Comparison of ENCODE assay signal across 28 cellular contexts in genomic region chr18:76882186-76882585, GRCh38.
"Had no signal": no experiment of that assay in that cellular context is flagged by ENCODE, and none has a peak within 500 bp of the region (broad histone marks: within the 10 kb centered on the region; RNA-seq: fewer than 3 reads in every experiment).

No MANE protein-coding gene starts in this region.

- H3K4me3 ChIP-seq: adrenal gland, Peyer's patch, SJSA1 had no signal

- H3K4me1 Mint-ChIP-seq: activated CD4-positive, alpha-beta T cell treated with anti-CD3 and anti-CD28 coated beads for 36 hours had no signal

- H3K27ac ChIP-seq: adrenal gland, Peyer's patch, SJSA1 had no signal

- H3K27me3 Mint-ChIP-seq: activated CD4-positive, alpha-beta memory T cell treated with anti-CD3 and anti-CD28 coated beads for 36 hours; activated CD4-positive, alpha-beta T cell treated with anti-CD3 and anti-CD28 coated beads for 36 hours; brain had no signal

- H3K27ac Mint-ChIP-seq: activated CD4-positive, alpha-beta memory T cell treated with anti-CD3 and anti-CD28 coated beads for 36 hours; activated CD4-positive, alpha-beta T cell treated with anti-CD3 and anti-CD28 coated beads for 36 hours; activated naive CD4-positive, alpha-beta T cell treated with anti-CD3 and anti-CD28 coated beads for 36 hours; activated T-helper 1 cell treated with anti-CD3 and anti-CD28 coated beads, Interleukin-12 subunit alpha, Interleukin-12 subunit beta, Interleukin-2, Interleukin-4 antibody, amounts not matched to agents 30 ng/mL and 10 ng/mL and 1 ng/mL, durations not matched to agents 14 hours and 24 hours and 36 hours; T-helper 1 cell treated with Interleukin-12 subunit alpha and Interleukin-12 subunit beta and Interleukin-4 antibody, amounts not matched to agents 30 μg/mL and 1 μg/mL, for 36 hours; T-helper 2 cell treated with Interferon-gamma antibody and Interleukin-4, amounts not matched to agents 5 μg/mL and 100 μg/mL, for 36 hours had no signal

- H3K9me3 Mint-ChIP-seq: activated CD4-positive, alpha-beta memory T cell treated with anti-CD3 and anti-CD28 coated beads for 36 hours; activated naive CD4-positive, alpha-beta T cell treated with anti-CD3 and anti-CD28 coated beads for 36 hours; activated naive CD4-positive, alpha-beta T cell treated with anti-CD3 and anti-CD28 coated beads, Interleukin-2, amount 50 U/mL, for 72 hours; activated T-cell treated with anti-CD3 and anti-CD28 coated beads, Interleukin-2, amount 50 U/mL, for 4 hours; activated T-helper 1 cell treated with anti-CD3 and anti-CD28 coated beads, Interleukin-12 subunit alpha, Interleukin-12 subunit beta, Interleukin-2, Interleukin-4 antibody, amounts not matched to agents 30 ng/mL and 10 ng/mL and 1 ng/mL, durations not matched to agents 14 hours and 24 hours and 36 hours; brain; T-helper 1 cell treated with Interleukin-12 subunit alpha and Interleukin-12 subunit beta and Interleukin-4 antibody, amounts not matched to agents 30 μg/mL and 1 μg/mL, for 36 hours; T-helper 2 cell treated with Interferon-gamma antibody and Interleukin-4, amounts not matched to agents 5 μg/mL and 100 μg/mL, for 36 hours had no signal

- H3K27me3 ChIP-seq: adrenal gland, Peyer's patch, SJSA1 had no signal

- DNase-seq: activated CD4-positive, alpha-beta memory T cell treated with anti-CD3 and anti-CD28 coated beads for 36 hours; activated CD4-positive, alpha-beta T cell treated with anti-CD3 and anti-CD28 coated beads for 36 hours; activated CD4-positive, alpha-beta T cell treated with anti-CD3 and anti-CD28 coated beads, Interleukin-2, amount 50 U/mL, for 1 hour; activated CD8-positive, alpha-beta memory T cell treated with anti-CD3 and anti-CD28 coated beads, Interleukin-2, amount 50 U/mL, for 4 hours; activated gamma-delta T cell treated with Interleukin-2 at 50 U/mL for 16 hours; activated naive CD4-positive, alpha-beta T cell treated with anti-CD3 and anti-CD28 coated beads for 36 hours; activated T-cell treated with anti-CD3 and anti-CD28 coated beads for 4 hours; activated T-cell treated with anti-CD3 and anti-CD28 coated beads, Interleukin-2, amount 50 U/mL, for 4 hours; adrenal gland; Karpas-422; KBM-7; NCI-H1105; NCI-H1417 treated with DMSO at 0.1 percent for 48 hours; NCI-H187 treated with DMSO at 0.1 percent for 48 hours; NCI-H2081 treated with DMSO at 0.1 percent for 48 hours; NCI-H226; NCI-H524 treated with DMSO at 0.1 percent for 48 hours; PC-3; Peyer's patch; RPMI8226; SHP77 treated with DMSO at 0.1 percent for 48 hours; SK-N-SH had no signal

- ATAC-seq: activated CD4-positive, alpha-beta T cell treated with anti-CD3 and anti-CD28 coated beads for 36 hours; activated naive CD4-positive, alpha-beta T cell treated with anti-CD3 and anti-CD28 coated beads, Interleukin-2, amount 50 U/mL, for 72 hours; activated T-cell treated with anti-CD3 and anti-CD28 coated beads, Interleukin-2, amount 50 U/mL, for 4 hours; PC-3 had no signal

- H3K4me3 Mint-ChIP-seq: activated CD4-positive, alpha-beta memory T cell treated with anti-CD3 and anti-CD28 coated beads for 36 hours; activated CD4-positive, alpha-beta T cell treated with anti-CD3 and anti-CD28 coated beads for 36 hours; activated naive CD4-positive, alpha-beta T cell treated with anti-CD3 and anti-CD28 coated beads for 36 hours; activated T-cell treated with anti-CD3 and anti-CD28 coated beads, Interleukin-2, amount 50 U/mL, for 4 hours; activated T-helper 1 cell treated with anti-CD3 and anti-CD28 coated beads, Interleukin-12 subunit alpha, Interleukin-12 subunit beta, Interleukin-2, Interleukin-4 antibody, amounts not matched to agents 30 ng/mL and 10 ng/mL and 1 ng/mL, durations not matched to agents 14 hours and 24 hours and 36 hours; brain; T-helper 1 cell treated with Interleukin-12 subunit alpha and Interleukin-12 subunit beta and Interleukin-4 antibody, amounts not matched to agents 30 μg/mL and 1 μg/mL, for 36 hours; T-helper 2 cell treated with Interferon-gamma antibody and Interleukin-4, amounts not matched to agents 5 μg/mL and 100 μg/mL, for 36 hours had no signal
